ENCODE assay signal across 8 cellular contexts in the genomic region with DNA sequence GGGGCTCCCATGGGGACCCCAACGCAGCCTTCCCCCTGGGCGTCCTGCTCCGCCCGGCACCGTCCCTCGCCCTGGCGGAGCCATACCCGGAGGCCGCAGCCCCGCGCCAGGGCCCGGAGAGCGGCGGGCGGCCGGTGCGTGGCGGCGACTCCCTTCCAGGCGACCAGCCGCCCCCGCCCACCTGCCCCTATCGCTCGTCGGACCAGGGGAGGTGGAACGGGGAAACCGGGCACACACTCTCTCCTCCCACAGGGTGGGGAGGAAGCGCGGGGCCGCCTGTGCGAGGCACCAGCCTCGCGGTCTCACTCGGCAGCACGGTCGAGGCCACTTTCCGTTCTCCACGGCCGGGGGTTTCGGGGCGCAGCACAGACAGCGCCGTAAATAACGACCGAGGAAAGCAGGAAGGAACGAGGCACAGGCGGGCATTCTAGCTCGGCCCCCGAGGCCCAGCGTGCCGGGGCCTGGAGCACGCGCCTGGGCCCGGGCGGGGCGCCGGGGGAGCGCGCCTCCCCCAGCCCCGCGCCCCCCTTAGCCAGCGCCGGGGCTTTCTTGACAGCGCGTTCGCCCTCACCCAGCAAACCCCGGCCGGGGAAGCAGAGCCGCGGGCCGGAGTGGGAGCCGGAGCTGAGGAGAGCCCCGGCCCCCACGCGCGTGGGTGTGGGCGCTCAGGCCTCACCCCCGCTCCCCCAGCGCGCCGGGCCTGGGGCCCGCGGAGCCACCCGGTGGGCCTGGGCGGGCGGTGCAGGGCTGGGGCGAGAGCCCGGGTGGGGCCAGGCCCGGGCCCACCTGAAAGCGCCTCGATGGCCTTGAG. TPM values are rescaled to one million over a fixed set of nuclear protein-coding genes. Genes with fewer than 3 reads are reported as not detected.
DNase-seq lines count a peak whose midpoint lies in the region; ATAC-seq, FAIRE-seq and TF ChIP-seq lines count a peak whose summit lies in the region.

No MANE protein-coding gene starts in this region.

- H3K27me3 ChIP-seq in kidney epithelial cell (ENCODE audit: control insufficient read depth, insufficient read depth, low read length) (no peaks in the 10 kb centered on the region), thymus (ENCODE audit: control insufficient read depth, insufficient read depth) (peaks cover 73% of the 10 kb centered on the region)

- no peaks in the 10 kb centered on the region for H3K9me2 ChIP-seq in OCI-LY7 (ENCODE audit: insufficient read depth, low read length)

- 0 out of 2 replicates have a peak, but pooled peaks have one; percentile 16 for TF ChIP-seq CTCF in 22Rv1 (IDR thresholded peaks at IDR 0.05)
- TF ChIP-seq CTCF in OCI-LY7 (conservative IDR thresholded peaks at IDR 0.05; ENCODE audit: low read length), result peak; percentile 30; the same call in 1 of the 2 replicates
- no peak for TF ChIP-seq CTCF in astrocyte of the spinal cord (IDR thresholded peaks at IDR 0.05; ENCODE audit: low read depth, low read length)
- no peak for TF ChIP-seq CTCF in kidney epithelial cell (IDR thresholded peaks at IDR 0.05; ENCODE audit: insufficient read depth, low read length, poor library complexity, severe bottlenecking)

- WGBS in thymus, result under 1% methylated on average over 91 of the region's 91 CpGs

- intact Hi-C loops in OCI-LY7 (cut with micrococcal nuclease; ENCODE audit: unreplicated experiment), result no loop called here

- peak overlapping the region; percentile 99 for H3K27ac ChIP-seq in 22Rv1
- H3K27ac ChIP-seq in OCI-LY7 (ENCODE audit: low read depth, low read length, poor library complexity, severe bottlenecking), result peak overlapping the region; percentile 90
- peak overlapping the region; percentile 52 for H3K27ac ChIP-seq in thymus (ENCODE audit: low read depth)

- H3K79me2 ChIP-seq in OCI-LY7 (ENCODE audit: insufficient read depth, low read depth, low read length), result peaks cover 70% of the 10 kb centered on the region

- TF ChIP-seq POLR2A in GM12891 (IDR thresholded peaks at IDR 0.05; ENCODE audit: low read depth, low read length), result peak; percentile 53

- no peak for FAIRE-seq in GM12891 (lab: Jason Lieb, UNC)

- H3K9me3 ChIP-seq in OCI-LY7 (ENCODE audit: low read length), result no peaks in the 10 kb centered on the region
- no peaks in the 10 kb centered on the region for H3K9me3 ChIP-seq in thymus (ENCODE audit: control insufficient read depth)

- H4K20me1 ChIP-seq in OCI-LY7 (ENCODE audit: insufficient read depth, low read length), result peaks cover 16% of the 10 kb centered on the region

- peak overlapping the region; percentile 100 for H3K4me2 ChIP-seq in OCI-LY7 (ENCODE audit: low read length)

- POLR2A ChIA-PET in OCI-LY7 (lab: Charles Lee), result interaction anchor here (0.9 to 1.5 kb wide), 3 partner anchors 21 to 106 kb away, joined by 3 to 7 read pairs (median 4); no protein-coding TSS in a partner anchor

- H2AFZ ChIP-seq in OCI-LY7 (ENCODE audit: low read length), result peak overlapping the region; percentile 27

- DNase-seq in GM12891 (ENCODE audit: insufficient read length, low spot score), result no peak
- DNase-seq in OCI-LY7 (ENCODE audit: low spot score), result peak; percentile 70
- DNase-seq in astrocyte of the spinal cord (ENCODE audit: low read depth, low spot score), result no peak
- DNase-seq in kidney epithelial cell (ENCODE audit: low read depth), result no peak
- DNase-seq in NCI-H1694 (lab: John Stamatoyannopoulos, UW), result no peak

- H3K36me3 ChIP-seq in OCI-LY7 (ENCODE audit: insufficient read depth, low read length) (no peaks in the 10 kb centered on the region; the same call in 1 of the 2 replicates), kidney epithelial cell (ENCODE audit: control insufficient read depth, insufficient read depth, low read length) (no peaks in the 10 kb centered on the region), thymus (ENCODE audit: control insufficient read depth, insufficient read depth) (no peaks in the 10 kb centered on the region)

- H3K4me1 ChIP-seq in OCI-LY7 (ENCODE audit: insufficient read depth, low read length, poor library complexity, severe bottlenecking), result peaks cover 30% of the 10 kb centered on the region
- H3K4me1 ChIP-seq in thymus (ENCODE audit: control insufficient read depth, insufficient read depth, low read length), result peaks cover 20% of the 10 kb centered on the region

- in situ Hi-C loops in astrocyte of the spinal cord (cut with HindIII; ENCODE audit: low sequenced_read_pairs), result no loop called here

- no peak for ATAC-seq in GM18517 (IDR thresholded peaks at IDR 0.05; ENCODE audit: unreplicated experiment)

- no TSS peak for BruUV-seq in OCI-LY7 (replicated peaks; lab: Mats Ljungman, UMichigan)

- peak overlapping the region; percentile 85 for H3K4me3 ChIP-seq in OCI-LY7 (ENCODE audit: low read depth, low read length, poor library complexity, severe bottlenecking)
- peak overlapping the region; percentile 86 for H3K4me3 ChIP-seq in astrocyte of the spinal cord (ENCODE audit: low read depth, low read length)
- peak overlapping the region; percentile 91 for H3K4me3 ChIP-seq in kidney epithelial cell (ENCODE audit: low read depth, low read length)
- H3K4me3 ChIP-seq in thymus (ENCODE audit: low read length), result peak overlapping the region; percentile 60

- CTCF ChIA-PET in OCI-LY7 (lab: Charles Lee; ENCODE audit: unreplicated experiment), result interaction anchor here (1.5 kb wide), 1 partner anchor 12 kb away, joined by 3 read pairs; no protein-coding TSS in a partner anchor

TF ChIP-seq in GM12891, 5 proteins besides CTCF, POLR2A, EP300 and RAD21:
- TF ChIP-seq POLR2AphosphoS5 (IDR thresholded peaks at IDR 0.05; ENCODE audit: low read depth, low read length) (no peak; the same call in 1 of the 2 replicates), PAX5 (IDR thresholded peaks at IDR 0.05; ENCODE audit: insufficient read depth, low read length, severe bottlenecking) (no peak), TAF1 (IDR thresholded peaks at IDR 0.05; ENCODE audit: low read depth, low read length) (peak; percentile 42; the same call in 1 of the 2 replicates), POU2F2 (IDR thresholded peaks at IDR 0.05; ENCODE audit: low read depth, low read length) (no peak), SPI1 (IDR thresholded peaks at IDR 0.05; ENCODE audit: low read depth, low read length) (no peak)
TF ChIP-seq in GM12891: peak in this region for 1.

RNA-seq across cellular contexts. Expression of a gene that starts 0.9 kb away (rescaled TPM):
- polyA plus RNA-seq in GM12891 (2012; ENCODE audit: low read depth, missing spikeins), result 31.3 TPM
- 41.1 and 48.7 TPM in 2 replicates for total RNA-seq in OCI-LY7 (2014; rRNA removed; shearing (Covaris generic))
- total RNA-seq in OCI-LY7 (2022), result 94.3 and 108 TPM in 2 replicates
- total RNA-seq in kidney epithelial cell, result 44.0 TPM in 2 replicates
- 3.4 TPM for polyA plus RNA-seq in thymus

Comparison
In these comparisons a context has a peak if more than half of its experiments do, and no peak if none do; other contexts are left out.
1. CTCF ChIP-seq: peak in 22Rv1 (single experiment) and OCI-LY7 (single experiment); none in astrocyte of the spinal cord (single experiment) and kidney epithelial cell (single experiment).
2. Peak in every context shown above with its lines, with median percentiles within 50 percentile points of each other: H3K27ac ChIP-seq and H3K4me3 ChIP-seq.